Comparison of ENCODE assay signal across 8 cellular contexts in the genomic region with DNA sequence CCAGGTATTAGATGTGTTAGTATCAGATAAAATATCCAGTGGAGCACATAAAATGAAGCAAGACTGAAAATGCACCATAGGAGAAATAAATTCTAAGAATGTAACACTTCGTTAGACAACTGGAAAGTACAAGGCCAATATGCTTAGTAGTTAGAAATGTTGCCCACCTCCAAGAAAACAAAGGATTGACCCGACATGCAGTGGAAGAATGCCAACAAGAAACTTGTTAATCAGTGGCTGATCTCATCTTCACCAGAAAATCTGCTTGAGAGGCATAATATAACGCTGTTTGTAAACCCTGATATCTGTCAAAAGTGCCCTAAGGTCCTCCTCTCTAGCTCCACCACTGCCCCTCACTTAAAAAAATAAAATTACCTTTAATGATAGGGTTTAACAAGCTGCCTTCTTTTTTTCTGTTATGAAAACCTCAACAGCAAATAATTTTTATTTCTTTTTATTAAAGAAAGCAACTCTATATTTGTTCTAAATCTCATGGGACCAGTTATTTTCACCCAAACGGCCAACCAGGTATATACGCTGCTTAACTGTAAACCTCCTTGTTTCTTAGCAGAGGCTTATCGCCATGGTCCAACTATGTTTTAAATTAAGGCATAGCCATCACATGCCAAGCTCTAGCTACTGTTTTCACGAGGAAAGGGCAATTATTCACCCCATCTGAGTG. TPM values are rescaled to one million over a fixed set of nuclear protein-coding genes. Genes with fewer than 3 reads are reported as not detected.
A peak's percentile ranks its signal among the peaks of the same experiment; 100 is the strongest.
DNase-seq lines count a peak whose midpoint lies in the region; ATAC-seq, FAIRE-seq and TF ChIP-seq lines count a peak whose summit lies in the region.

No MANE protein-coding gene starts in this region.

- no peak for TF ChIP-seq EP300 in gastroesophageal sphincter (IDR thresholded peaks at IDR 0.05)

- H3K9me3 ChIP-seq in GM23248 (ENCODE audit: low read depth) (no peaks in the 10 kb centered on the region), T-helper 17 cell (ENCODE audit: control insufficient read depth, low read length, poor library complexity, severe bottlenecking) (no peaks in the 10 kb centered on the region), gastroesophageal sphincter (no peaks in the 10 kb centered on the region), pancreas (no peaks in the 10 kb centered on the region)

- H4K20me1 ChIP-seq in GM23248 (ENCODE audit: insufficient read depth): no peaks in the 10 kb centered on the region

- H3K4me3 ChIP-seq in GM23248 (no peak overlapping the region; the same call in 1 of the 2 replicates), gastroesophageal sphincter (peak overlapping the region; percentile 64 to 87), pancreas (peak overlapping the region in 2 of 4 donors; percentile 57 to 63)

- H3K27me3 Mint-ChIP-seq in T-helper 17 cell: peaks cover 3% of the 10 kb centered on the region

- peak overlapping the region; percentile 99 for H3K4me3 Mint-ChIP-seq in T-helper 17 cell

- ATAC-seq in T-helper 17 cell (no peak), gastroesophageal sphincter (no peak), GM18868 (IDR thresholded peaks at IDR 0.05; ENCODE audit: unreplicated experiment) (no peak), HG02678 (IDR thresholded peaks at IDR 0.05; ENCODE audit: unreplicated experiment) (no peak), pancreas (no peak)

- H3K9me2 ChIP-seq in GM23248 (ENCODE audit: insufficient read depth): no peaks in the 10 kb centered on the region

- no peaks in the 10 kb centered on the region for H3F3A ChIP-seq in GM23248 (ENCODE audit: insufficient read depth)

- peak overlapping the region; percentile 97 for H3K27ac Mint-ChIP-seq in T-helper 17 cell

- peaks cover 30% of the 10 kb centered on the region for H3K4me1 Mint-ChIP-seq in T-helper 17 cell

- no peak for DNase-seq in GM23248
- DNase-seq in T-helper 17 cell: no peak
- peak; percentile 79 for DNase-seq in renal cortical epithelial cell (ENCODE audit: low read depth)
- no peak for DNase-seq in COLO668 (lab: John Stamatoyannopoulos, UW; ENCODE audit: unreplicated experiment)
- DNase-seq in pancreas: no peak

- peaks cover 4% of the 10 kb centered on the region for H3K36me3 Mint-ChIP-seq in T-helper 17 cell (ENCODE audit: low read depth)

- intact Hi-C loops in pancreas (cut with DNase I): loop anchor here in 2 of 3 donors (5.0 to 10.0 kb wide), 3 partner anchors 372 to 725 kb away; no protein-coding TSS in a partner anchor

- H3K27ac ChIP-seq in GM23248: no peak overlapping the region
- H3K27ac ChIP-seq in gastroesophageal sphincter: peak overlapping the region in 3 of 4 donors; percentile 85 to 90 (median 88)
- H3K27ac ChIP-seq in pancreas: peak overlapping the region in 1 of 4 donors; percentile 84

- no peak for TF ChIP-seq POLR2A in gastroesophageal sphincter (IDR thresholded peaks at IDR 0.05)

- H2AFZ ChIP-seq in GM23248: no peak overlapping the region

- no peak for FAIRE-seq in pancreas (lab: Jason Lieb, UNC)

- H3K36me3 ChIP-seq in GM23248 (ENCODE audit: low read depth) (no peaks in the 10 kb centered on the region), gastroesophageal sphincter (no peaks in the 10 kb centered on the region), pancreas (no peaks in the 10 kb centered on the region)

- peak overlapping the region; percentile 67 for H3K4me2 ChIP-seq in GM23248 (ENCODE audit: unreplicated experiment)

- in situ Hi-C loops in GM23248 (cut with MboI): loop anchor here (10.0 to 25.0 kb wide), 2 partner anchors 365 to 742 kb away; no protein-coding TSS in a partner anchor

- H3K9ac ChIP-seq in GM23248: no peak overlapping the region

- H3K4me1 ChIP-seq in GM23248 (ENCODE audit: insufficient read depth) (peaks cover 9% of the 10 kb centered on the region; the same call in 1 of the 2 replicates), gastroesophageal sphincter (peaks cover 0 to 47% (median 3%) of the 10 kb centered on the region in 3 donors), pancreas (peaks cover 0 to 14% (median 0%) of the 10 kb centered on the region in 3 donors)

- WGBS in GM23248 (ENCODE audit: low coverage in 1 of 2, low lambda C conversion rate in 2 of 2, missing lambda C conversion rate in 2 of 2), 2 experiments: 47 to 50% methylated on average over 7 of the region's 7 CpGs
- WGBS in gastroesophageal sphincter (ENCODE audit: low coverage in 1 of 2), 2 donors: 30 to 35% methylated on average over 7 of the region's 7 CpGs
- WGBS in pancreas, 2 donors: 33% methylated on average over 7 of the region's 7 CpGs

- H3K27me3 ChIP-seq in GM23248 (replicated peaks; ENCODE audit: insufficient read depth) (peaks cover 37% of the 10 kb centered on the region), gastroesophageal sphincter (no peaks in the 10 kb centered on the region), pancreas (no peaks in the 10 kb centered on the region)

- no peaks in the 10 kb centered on the region for H3K79me2 ChIP-seq in GM23248 (ENCODE audit: insufficient read depth)

- TF ChIP-seq CTCF in gastroesophageal sphincter (IDR thresholded peaks at IDR 0.05) (no peak), pancreas (IDR thresholded peaks at IDR 0.05) (no peak)

RNA-seq across cellular contexts. Expression of a gene that starts 1.8 kb away (rescaled TPM):
- not detected in 2 replicates for total RNA-seq in GM23248 (2014; rRNA removed; shearing (Covaris generic))
- polyA plus RNA-seq in GM23248 (2016; fragmentation: Nextera tagmentation; extraction: Ambion mirVana) (0.09 TPM in 1 of 2 replicates, not detected in the other), pancreas (1 to 10 TPM; 2.9 to 6.4 TPM)
- total RNA-seq in T-helper 17 cell (10 to 100 TPM; 48.3 to 58.7 TPM), gastroesophageal sphincter (10 to 100 TPM in 2 of 4 donors, 1 to 10 TPM in 2; 4.0 to 14.7 (median 9.4) TPM), renal cortical epithelial cell (14.3 and 55.9 TPM in 2 replicates), pancreas (1 to 10 TPM; 1.4 to 8.2 (median 3.1) TPM)
